25 cellular contexts compared by ENCODE assay signal in genomic region chr16:50133214-50133613, GRCh38. TPM values are rescaled to one million over a fixed set of nuclear protein-coding genes. Genes with fewer than 3 reads are reported as not detected.
DNase-seq lines count a peak whose midpoint lies in the region; ATAC-seq, FAIRE-seq and TF ChIP-seq lines count a peak whose summit lies in the region.
"Had no signal": no experiment of that assay in that cellular context is flagged by ENCODE, and none has a peak within 500 bp of the region (broad histone marks: within the 10 kb centered on the region; RNA-seq: fewer than 3 reads in every experiment).

No MANE protein-coding gene starts in this region.

- H3K9ac ChIP-seq in HepG2 (ENCODE audit: insufficient read depth, low read depth, low read length) (no peak overlapping the region), K562 (ENCODE audit: insufficient read depth in 1 of 2, low read depth in 2 of 2, low read length in 2 of 2) (no peak overlapping the region)
- H3K9ac ChIP-seq: BLaER1 had no signal

- H4K20me1 ChIP-seq in HepG2 (ENCODE audit: insufficient read depth, low read length) (no peaks in the 10 kb centered on the region), K562 (replicated peaks; ENCODE audit: control insufficient read depth, insufficient read depth, low read length) (no peaks in the 10 kb centered on the region)
- H4K20me1 ChIP-seq: BLaER1 had no signal

- H2AFZ ChIP-seq in HepG2 (ENCODE audit: low read length) (no peak overlapping the region), K562 (ENCODE audit: low read depth, low read length) (no peak overlapping the region)

- no peak for TF ChIP-seq EP300 in HepG2 (IDR thresholded peaks at IDR 0.05; ENCODE audit: low read depth in 2 of 2, low read length in 2 of 2)
- no peak for TF ChIP-seq EP300 in HepG2 (CRISPR knock-in tag; IDR thresholded peaks at IDR 0.05; ENCODE audit: borderline replicate concordance)
- TF ChIP-seq EP300 in K562 (IDR thresholded peaks at IDR 0.05; ENCODE audit: low read length): no peak

- no peaks in the 10 kb centered on the region for H3K36me3 Mint-ChIP-seq in mesothelial cell of epicardium
- H3K36me3 Mint-ChIP-seq: CD14-positive monocyte; CD4-positive, alpha-beta memory T cell; CD4-positive, CD25-positive, alpha-beta regulatory T cell; CD8-positive, alpha-beta memory T cell had no signal

- H3K79me2 ChIP-seq in HepG2 (ENCODE audit: insufficient read depth, low read length) (no peaks in the 10 kb centered on the region), K562 (ENCODE audit: control insufficient read depth, insufficient read depth, low read length) (no peaks in the 10 kb centered on the region)

- BruUV-seq in HepG2 (replicated peaks; lab: Mats Ljungman, UMichigan) (no TSS peak), K562 (replicated peaks; lab: Mats Ljungman, UMichigan) (no TSS peak)

- H3K4me2 ChIP-seq in HepG2 (ENCODE audit: low read depth, low read length): no peak overlapping the region
- H3K4me2 ChIP-seq in K562 (ENCODE audit: insufficient read depth, low read length): no peak overlapping the region
- H3K4me2 ChIP-seq: BLaER1 had no signal

- no peak for DNase-seq in HepG2 (ENCODE audit: low spot score)
- no peak for DNase-seq in right lobe of liver
- DNase-seq in K562 (ENCODE audit: extremely low read depth in 1 of 4, low spot score in 3 of 4): no peak
- no peak for DNase-seq in mesothelial cell of epicardium (ENCODE audit: low spot score in 2 of 2, unreplicated experiment in 2 of 2)
- DNase-seq: ACHN; BE2C; C1 segment of cervical spinal cord; CD4-positive, alpha-beta memory T cell; CD4-positive, CD25-positive, alpha-beta regulatory T cell; CD8-positive, alpha-beta memory T cell; COR-L47; DMS 273 treated with DMSO at 0.1 percent for 48 hours; DMS153; DMS53; DMS79; DND-41; EL; GDM1 had no signal

- intact Hi-C loops in HepG2 (cut with micrococcal nuclease; ENCODE audit: unreplicated experiment) (loop anchor here (10.0 kb wide), 1 partner anchor 222 kb away; no protein-coding TSS in a partner anchor), right lobe of liver (cut with DNase I) (no loop called here), K562 (cut with micrococcal nuclease) (no loop called here)

- H3K27me3 Mint-ChIP-seq in mesothelial cell of epicardium (ENCODE audit: low read depth): no peaks in the 10 kb centered on the region
- H3K27me3 Mint-ChIP-seq: CD4-positive, alpha-beta memory T cell had no signal

- no peak overlapping the region for H3K27ac Mint-ChIP-seq in mesothelial cell of epicardium
- H3K27ac Mint-ChIP-seq: CD14-positive monocyte; CD4-positive, alpha-beta memory T cell; CD4-positive, CD25-positive, alpha-beta regulatory T cell; CD8-positive, alpha-beta memory T cell had no signal

- POLR2A ChIA-PET in HepG2 (lab: Yijun Ruan, JAX): no interaction called here
- POLR2A ChIA-PET in K562 (lab: Yijun Ruan, JAX): interaction anchor here (1.2 kb wide), 1 partner anchor 12 kb away, joined by 5 read pairs; no protein-coding TSS in a partner anchor

- H3K27ac ChIP-seq in HepG2 (ENCODE audit: extremely low read length, insufficient read depth, low read length) (no peak overlapping the region), right lobe of liver (no peak overlapping the region), K562 (ENCODE audit: extremely low read depth, low read depth, low read length) (no peak overlapping the region)
- H3K27ac ChIP-seq: 22Rv1, BLaER1 had no signal

- no peak for FAIRE-seq in HepG2 (lab: Jason Lieb, UNC)
- FAIRE-seq in K562 (lab: Jason Lieb, UNC): no peak
- FAIRE-seq: GM12878, GM12892, GM18507 had no signal

- in situ Hi-C loops in HepG2 (cut with HindIII; ENCODE audit: extremely low pct_ligation_motif_present, low pct_unique_long_range_greater_than_20kb): no loop called here
- in situ Hi-C loops in K562 (cut with MboI): no loop called here

- H3K9me3 ChIP-seq in HepG2 (ENCODE audit: low read length) (no peaks in the 10 kb centered on the region), right lobe of liver (no peaks in the 10 kb centered on the region), K562 (replicated peaks; ENCODE audit: control insufficient read depth, insufficient read depth, low read depth, low read length) (no peaks in the 10 kb centered on the region)
- H3K9me3 ChIP-seq: BE2C, BLaER1 had no signal

- no peak overlapping the region for H3K4me3 ChIP-seq in HepG2 (replicated peaks in 1 of 3; ENCODE audit: insufficient read depth in 1 of 3, low read depth in 2 of 3, low read length in 3 of 3)
- no peak overlapping the region for H3K4me3 ChIP-seq in right lobe of liver
- no peak overlapping the region for H3K4me3 ChIP-seq in K562
- H3K4me3 ChIP-seq: BLaER1, GM12878 had no signal

- TF ChIP-seq POLR2A in HepG2 (IDR thresholded peaks at IDR 0.05; ENCODE audit: insufficient read depth in 1 of 2, low read depth in 2 of 2, low read length in 2 of 2) (no peak), right lobe of liver (IDR thresholded peaks at IDR 0.05) (no peak), K562 (conservative IDR thresholded peaks at IDR 0.05) (no peak)

- no peaks in the 10 kb centered on the region for H3K4me1 Mint-ChIP-seq in mesothelial cell of epicardium
- H3K4me1 Mint-ChIP-seq: CD14-positive monocyte; CD4-positive, alpha-beta memory T cell; CD8-positive, alpha-beta memory T cell had no signal

- CTCF ChIA-PET in HepG2 (lab: Yijun Ruan, JAX; ENCODE audit: low intra/inter-chr PET ratio, low total read pairs): no interaction called here
- CTCF ChIA-PET in K562 (lab: Yijun Ruan, JAX; ENCODE audit: low intra/inter-chr PET ratio): no interaction called here

- no peaks in the 10 kb centered on the region for H3K9me1 ChIP-seq in K562 (ENCODE audit: control insufficient read depth, insufficient read depth, low read length)

- H3K36me3 ChIP-seq in HepG2 (replicated peaks in 1 of 2; ENCODE audit: control insufficient read depth in 1 of 2, insufficient read depth in 2 of 2, low read length in 2 of 2) (no peaks in the 10 kb centered on the region), right lobe of liver (no peaks in the 10 kb centered on the region), K562 (ENCODE audit: control insufficient read depth, insufficient read depth, low read length) (no peaks in the 10 kb centered on the region)
- H3K36me3 ChIP-seq: BE2C, BLaER1 had no signal

- H3K27me3 ChIP-seq in HepG2 (ENCODE audit: control insufficient read depth in 1 of 2, insufficient read depth in 2 of 2, low read length in 2 of 2) (peaks cover 0 to 1% of the 10 kb centered on the region in 2 experiments; a peak in 2 of 5 replicates), right lobe of liver (no peaks in the 10 kb centered on the region), K562 (ENCODE audit: control insufficient read depth in 2 of 2, insufficient read depth in 2 of 2, low read length in 2 of 2) (peaks cover 16 to 26% of the 10 kb centered on the region in 2 experiments)
- H3K27me3 ChIP-seq: BE2C, BLaER1 had no signal

- TF ChIP-seq RAD21 in HepG2 (CRISPR knock-in tag; IDR thresholded peaks at IDR 0.05) (no peak), K562 (CRISPR knock-in tag; conservative IDR thresholded peaks at IDR 0.05 in 1 of 2, IDR thresholded peaks at IDR 0.05 in 1 of 2) (no peak)

- ATAC-seq in HepG2 (no peak), right lobe of liver (no peak), K562 (no peak), GM19324 (IDR thresholded peaks at IDR 0.05; ENCODE audit: low FRiP score, unreplicated experiment) (no peak)
- ATAC-seq: GM12878 had no signal

- H3K4me1 ChIP-seq in HepG2 (ENCODE audit: insufficient read depth, low read length) (peaks cover 4% of the 10 kb centered on the region; the same call in 1 of the 2 replicates), right lobe of liver (no peaks in the 10 kb centered on the region), K562 (replicated peaks in 1 of 2; ENCODE audit: control insufficient read depth in 2 of 2, insufficient read depth in 2 of 2, low read length in 2 of 2) (no peaks in the 10 kb centered on the region)
- H3K4me1 ChIP-seq: BE2C, BLaER1 had no signal

- no peak overlapping the region for H3K4me3 Mint-ChIP-seq in mesothelial cell of epicardium
- H3K4me3 Mint-ChIP-seq: CD14-positive monocyte; CD4-positive, alpha-beta memory T cell; CD4-positive, CD25-positive, alpha-beta regulatory T cell; CD8-positive, alpha-beta memory T cell had no signal

- no peaks in the 10 kb centered on the region for H3K9me3 Mint-ChIP-seq in mesothelial cell of epicardium
- H3K9me3 Mint-ChIP-seq: CD4-positive, alpha-beta memory T cell; CD8-positive, alpha-beta memory T cell had no signal

- no peak for TF ChIP-seq CTCF in HepG2 (CRISPR knock-in tag; IDR thresholded peaks at IDR 0.05)
- TF ChIP-seq CTCF in right lobe of liver (IDR thresholded peaks at IDR 0.05): no peak
- no peak for TF ChIP-seq CTCF in K562 (IDR thresholded peaks at IDR 0.05 in 2 of 3, conservative IDR thresholded peaks at IDR 0.05 in 1 of 3; ENCODE audit: insufficient read depth in 2 of 3, low read depth in 1 of 3, low read length in 3 of 3)
- no peak for TF ChIP-seq CTCF in mesothelial cell of epicardium (IDR thresholded peaks at IDR 0.05; ENCODE audit: unreplicated experiment)

- WGBS in HepG2 (ENCODE audit: low lambda C conversion rate): 0% methylated on average over 2 of the region's 2 CpGs
- WGBS in right lobe of liver (ENCODE audit: insufficient coverage, low coverage, low lambda C conversion rate, missing lambda C conversion rate): 32% methylated on average over 2 of the region's 2 CpGs
- 0% methylated on average over 2 of the region's 2 CpGs for WGBS in K562 (ENCODE audit: insufficient coverage, low coverage, missing lambda C conversion rate)

RNA-seq across cellular contexts. Expression of gene TENT4B, which starts 19.9 kb away (rescaled TPM):
- total RNA-seq in HepG2 (2016; rRNA removed; fragmentation: Illumina TruSeq; extraction: Trizol): 32.8 and 36.0 TPM in 2 replicates
- total RNA-seq in HepG2 (2016; cell fraction: cytosol; rRNA removed; fragmentation: Illumina TruSeq; extraction: Trizol; ENCODE audit: low read depth): 2.9 and 4.3 TPM in 2 replicates
- total RNA-seq in HepG2 (2016; cell fraction: insoluble cytoplasmic fraction; rRNA removed; fragmentation: Illumina TruSeq; extraction: Trizol): 32.0 and 35.5 TPM in 2 replicates
- 13.6 and 15.7 TPM in 2 replicates for total RNA-seq in HepG2 (2016; cell fraction: membrane; rRNA removed; fragmentation: Illumina TruSeq; extraction: Trizol)
- 27.7 and 32.7 TPM in 2 replicates for total RNA-seq in HepG2 (2016; cell fraction: nucleus; rRNA removed; fragmentation: Illumina TruSeq; extraction: Trizol)
- polyA plus RNA-seq in HepG2 (2011; rRNA removed): 12.0 and 15.0 TPM in 2 replicates
- 6.2 and 9.6 TPM in 2 replicates for polyA plus RNA-seq in HepG2 (2011; cell fraction: cytosol; rRNA removed)
- polyA plus RNA-seq in HepG2 (2011; cell fraction: nucleus; rRNA removed): 7.0 and 7.5 TPM in 2 replicates
- polyA plus RNA-seq in HepG2 (2012): 12.9 and 15.1 TPM in 2 replicates
- 0.93 and 0.94 TPM in 2 replicates for polyA plus RNA-seq in HepG2 (2016; cell fraction: cytosol; fragmentation: Illumina TruSeq; extraction: Trizol; ENCODE audit: low read depth)
- polyA plus RNA-seq in HepG2 (2016; cell fraction: insoluble cytoplasmic fraction; fragmentation: Illumina TruSeq; extraction: Trizol; ENCODE audit: low read depth): 29.7 and 32.3 TPM in 2 replicates
- polyA plus RNA-seq in HepG2 (2016; cell fraction: membrane; fragmentation: Illumina TruSeq; extraction: Trizol; ENCODE audit: low read depth): 5.3 and 6.4 TPM in 2 replicates
- polyA plus RNA-seq in HepG2 (2016; cell fraction: nucleus; fragmentation: Illumina TruSeq; extraction: Trizol; ENCODE audit: insufficient read depth, low read depth): 32.1 and 32.7 TPM in 2 replicates
- 11.8 and 15.0 TPM in 2 replicates for polyA minus RNA-seq in HepG2 (2011; rRNA and poly(A)+ RNA removed; ENCODE audit: low replicate concordance)
- polyA minus RNA-seq in HepG2 (2011; cell fraction: cytosol; rRNA and poly(A)+ RNA removed): 21.1 and 22.3 TPM in 2 replicates
- 33.9 and 35.8 TPM in 2 replicates for polyA minus RNA-seq in HepG2 (2011; cell fraction: nucleus; rRNA and poly(A)+ RNA removed)
- total RNA-seq in right lobe of liver: 10 to 100 TPM in 1 of 6 experiments, 1 to 10 TPM in 5; 7.2 to 13.2 (median 9.3) TPM
- 5.1 and 12.6 TPM in 2 replicates for total RNA-seq in K562 (2011; cell fraction: chromatin; rRNA removed; ENCODE audit: low replicate concordance)
- total RNA-seq in K562 (2011; cell fraction: nucleolus; rRNA removed): 4.1 and 4.5 TPM in 2 replicates
- 5.6 and 7.9 TPM in 2 replicates for total RNA-seq in K562 (2011; cell fraction: nucleoplasm; rRNA removed)
- total RNA-seq in K562 (2014; rRNA removed): 5.8 and 6.8 TPM in 2 replicates
- 7.0 and 7.5 TPM in 2 replicates for total RNA-seq in K562 (2014; rRNA removed; fragmentation: Illumina TruSeq; extraction: Trizol)
- total RNA-seq in K562 (2015; rRNA removed; fragmentation: Illumina TruSeq; extraction: Trizol): 6.6 and 7.0 TPM in 2 replicates
- total RNA-seq in K562 (2021): 7.8 and 8.4 TPM in 2 replicates
- polyA plus RNA-seq in K562 (2011; rRNA removed): 5.9 and 6.9 TPM in 2 replicates
- polyA plus RNA-seq in K562 (2011; cell fraction: cytosol; rRNA removed): 2.0 and 2.7 TPM in 2 replicates
- polyA plus RNA-seq in K562 (2011; cell fraction: nucleus; rRNA removed): 4.1 and 4.3 TPM in 2 replicates
- 2.9 and 4.9 TPM in 2 replicates for polyA plus RNA-seq in K562 (2012)
- 6.9 and 8.3 TPM in 2 replicates for polyA plus RNA-seq in K562 (2014; fragmentation: Illumina TruSeq; extraction: Trizol)
- polyA plus RNA-seq in K562 (2014; fragmentation: Nextera tagmentation; extraction: Ambion mirVana): 1 to 10 TPM; 5.2 to 7.7 TPM
- 4.1 and 5.8 TPM in 2 replicates for polyA plus RNA-seq in K562 (2014; rRNA removed)
- 14.7 and 16.8 TPM in 2 replicates for polyA minus RNA-seq in K562 (2011; rRNA and poly(A)+ RNA removed)
- polyA minus RNA-seq in K562 (2011; cell fraction: cytosol; rRNA and poly(A)+ RNA removed): 5.6 and 6.7 TPM in 2 replicates
- 3.0 and 5.0 TPM in 2 replicates for polyA minus RNA-seq in K562 (2011; cell fraction: nucleus; rRNA and poly(A)+ RNA removed)
- total RNA-seq in mesothelial cell of epicardium: 10.9 to 11.5 TPM (median 11.3 TPM) in 3 replicates

Comparison
In these comparisons a context has a peak if more than half of its experiments do, and no peak if none do; other contexts are left out.
1. Of the 241 proteins assayed by ChIP-seq in both HepG2 and K562: peak only in HepG2: ZNF121; only in K562: MAFG; in both: MAFF and MAFK; in neither: 237.